Comparison of ENCODE assay signal across 37 cellular contexts in the genomic region with DNA sequence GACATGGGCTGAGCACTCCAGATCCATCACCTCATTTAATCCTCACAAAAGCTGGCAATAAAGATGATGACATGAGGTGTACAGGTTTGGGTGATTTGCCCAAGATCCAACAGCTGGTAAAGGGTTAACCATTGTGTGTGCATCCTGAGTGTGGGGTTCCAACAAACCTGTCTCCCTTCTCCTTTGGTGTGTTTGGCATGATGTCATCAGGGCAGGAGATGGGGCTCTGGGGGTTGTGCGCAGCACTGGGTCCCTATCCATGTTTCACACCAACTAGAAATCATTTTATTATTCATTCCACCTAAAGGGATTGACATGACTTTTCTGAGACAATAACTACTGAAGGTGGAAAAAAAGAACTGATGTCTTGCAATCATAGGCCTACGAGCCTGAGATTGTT.
"Had no signal": no experiment of that assay in that cellular context is flagged by ENCODE, and none has a peak within 500 bp of the region (broad histone marks: within the 10 kb centered on the region; RNA-seq: fewer than 3 reads in every experiment).

No MANE protein-coding gene starts in this region.

- H3K4me3 ChIP-seq: adrenal gland, body of pancreas, breast epithelium had no signal

- FAIRE-seq: astrocyte, TTC549 had no signal

- H3K36me3 ChIP-seq: adrenal gland, brain microvascular endothelial cell, breast epithelium had no signal

- H3K27me3 ChIP-seq: adrenal gland, body of pancreas, brain microvascular endothelial cell, breast epithelium had no signal

- H3K4me3 Mint-ChIP-seq: activated B cell treated with CpG ODN at 0.5 μM for 24 hours; activated CD4-positive, alpha-beta memory T cell treated with anti-CD3 and anti-CD28 coated beads for 36 hours; activated CD4-positive, alpha-beta T cell treated with anti-CD3 and anti-CD28 coated beads, Interleukin-2, amount 10 ng/mL, durations not matched to agents 24 days and 14 days; activated CD8-positive, alpha-beta T cell treated with anti-CD3 and anti-CD28 coated beads for 36 hours; activated naive CD4-positive, alpha-beta T cell treated with anti-CD3 and anti-CD28 coated beads for 36 hours; activated naive CD8-positive, alpha-beta T cell treated with anti-CD3 and anti-CD28 coated beads for 36 hours; activated T-cell treated with anti-CD3 and anti-CD28 coated beads, Interleukin-2, amount 50 U/mL, for 4 hours; activated T-cell treated with anti-CD3 and anti-CD28 coated beads, Interleukin-2, amount 50 U/mL, for 72 hours; activated T-helper 1 cell treated with anti-CD3 and anti-CD28 coated beads, Interleukin-12 subunit alpha, Interleukin-12 subunit beta, Interleukin-2, Interleukin-4 antibody, amounts not matched to agents 30 ng/mL and 10 ng/mL and 1 ng/mL, durations not matched to agents 14 hours and 24 hours and 36 hours; activated T-helper 17 cell treated with anti-CD3 and anti-CD28 coated beads, Interleukin-2, amount 50 U/mL, for 72 hours; T-helper 1 cell treated with Interleukin-12 subunit alpha and Interleukin-12 subunit beta and Interleukin-4 antibody, amounts not matched to agents 30 μg/mL and 1 μg/mL, for 36 hours; T-helper 2 cell treated with Interferon-gamma antibody and Interleukin-4, amounts not matched to agents 5 μg/mL and 100 μg/mL, for 36 hours had no signal

- DNase-seq: activated B cell treated with CpG ODN at 0.5 μM for 24 hours; activated CD4-positive, alpha-beta memory T cell treated with anti-CD3 and anti-CD28 coated beads for 36 hours; activated CD4-positive, alpha-beta T cell treated with anti-CD3 and anti-CD28 coated beads for 4 hours; activated CD4-positive, alpha-beta T cell treated with anti-CD3 and anti-CD28 coated beads, Interleukin-2, amount 10 ng/mL, durations not matched to agents 24 days and 14 days; activated CD4-positive, alpha-beta T cell treated with anti-CD3 and anti-CD28 coated beads, Interleukin-2, amount 50 U/mL, for 1 hour; activated CD4-positive, alpha-beta T cell treated with anti-CD3 and anti-CD28 coated beads, Interleukin-2, amount 50 U/mL, for 4 hours; activated CD4-positive, CD25-positive, alpha-beta regulatory T cell treated with anti-CD3 and anti-CD28 coated beads, Interleukin-2, amount 50 U/mL, for 72 hours; activated CD8-positive, alpha-beta memory T cell treated with anti-CD3 and anti-CD28 coated beads, Interleukin-2, amount 50 U/mL, for 4 hours; activated CD8-positive, alpha-beta T cell treated with anti-CD3 and anti-CD28 coated beads for 36 hours; activated effector memory CD4-positive, alpha-beta T cell treated with anti-CD3 and anti-CD28 coated beads, Interleukin-2, amount 50 U/mL, for 16 hours; activated gamma-delta T cell treated with Interleukin-2 at 50 U/mL for 16 hours; activated naive CD4-positive, alpha-beta T cell; activated naive CD4-positive, alpha-beta T cell treated with anti-CD3 and anti-CD28 coated beads for 36 hours; activated naive CD4-positive, alpha-beta T cell treated with anti-CD3 and anti-CD28 coated beads, Interleukin-2, amount 50 U/mL, for 16 hours; activated naive CD8-positive, alpha-beta T cell treated with anti-CD3 and anti-CD28 coated beads for 36 hours; activated T-cell treated with anti-CD3 and anti-CD28 coated beads for 4 hours; activated T-cell treated with anti-CD3 and anti-CD28 coated beads, Interleukin-2, amount 50 U/mL, for 1 hour; activated T-cell treated with anti-CD3 and anti-CD28 coated beads, Interleukin-2, amount 50 U/mL, for 4 hours; activated T-cell treated with anti-CD3 and anti-CD28 coated beads, Interleukin-2, amount 50 U/mL, for 72 hours; adrenal gland; amniotic stem cell; aorta; body of pancreas; brain microvascular endothelial cell; central memory CD4-positive, alpha-beta T cell; T-helper 1 cell; T-helper 2 cell; T-helper 9 cell had no signal

- H3K4me1 Mint-ChIP-seq: activated B cell treated with CpG ODN at 0.5 μM for 24 hours; activated CD4-positive, alpha-beta T cell treated with anti-CD3 and anti-CD28 coated beads, Interleukin-2, amount 10 ng/mL, durations not matched to agents 24 days and 14 days; activated T-helper 17 cell treated with anti-CD3 and anti-CD28 coated beads, Interleukin-2, amount 50 U/mL, for 72 hours had no signal

- ATAC-seq: activated CD8-positive, alpha-beta T cell treated with anti-CD3 and anti-CD28 coated beads for 36 hours; activated naive CD4-positive, alpha-beta T cell treated with anti-CD3 and anti-CD28 coated beads, Interleukin-2, amount 50 U/mL, for 72 hours; activated T-cell treated with anti-CD3 and anti-CD28 coated beads, Interleukin-2, amount 50 U/mL, for 4 hours; activated T-cell treated with anti-CD3 and anti-CD28 coated beads, Interleukin-2, amount 50 U/mL, for 72 hours; activated T-helper 17 cell treated with anti-CD3 and anti-CD28 coated beads, Interleukin-2, amount 50 U/mL, for 72 hours; body of pancreas had no signal

- H3K9me3 ChIP-seq: adrenal gland, body of pancreas, breast epithelium had no signal

- H3K4me1 ChIP-seq: adrenal gland, body of pancreas had no signal

- H3K27ac ChIP-seq: adrenal gland, body of pancreas, brain microvascular endothelial cell, breast epithelium, VCaP had no signal

- H3K27ac Mint-ChIP-seq: activated B cell treated with CpG ODN at 0.5 μM for 24 hours; activated CD4-positive, alpha-beta memory T cell treated with anti-CD3 and anti-CD28 coated beads for 36 hours; activated CD4-positive, alpha-beta T cell treated with anti-CD3 and anti-CD28 coated beads, Interleukin-2, amount 10 ng/mL, durations not matched to agents 24 days and 14 days; activated CD8-positive, alpha-beta T cell treated with anti-CD3 and anti-CD28 coated beads for 36 hours; activated naive CD4-positive, alpha-beta T cell treated with anti-CD3 and anti-CD28 coated beads for 36 hours; activated naive CD4-positive, alpha-beta T cell treated with anti-CD3 and anti-CD28 coated beads, Interleukin-2, amount 50 U/mL, for 72 hours; activated naive CD8-positive, alpha-beta T cell treated with anti-CD3 and anti-CD28 coated beads for 36 hours; activated T-cell treated with anti-CD3 and anti-CD28 coated beads, Interleukin-2, amount 50 U/mL, for 72 hours; activated T-helper 1 cell treated with anti-CD3 and anti-CD28 coated beads, Interleukin-12 subunit alpha, Interleukin-12 subunit beta, Interleukin-2, Interleukin-4 antibody, amounts not matched to agents 30 ng/mL and 10 ng/mL and 1 ng/mL, durations not matched to agents 14 hours and 24 hours and 36 hours; activated T-helper 17 cell treated with anti-CD3 and anti-CD28 coated beads, Interleukin-2, amount 50 U/mL, for 72 hours; T-helper 1 cell treated with Interleukin-12 subunit alpha and Interleukin-12 subunit beta and Interleukin-4 antibody, amounts not matched to agents 30 μg/mL and 1 μg/mL, for 36 hours; T-helper 2 cell treated with Interferon-gamma antibody and Interleukin-4, amounts not matched to agents 5 μg/mL and 100 μg/mL, for 36 hours had no signal

- H3K9me3 Mint-ChIP-seq: activated B cell treated with CpG ODN at 0.5 μM for 24 hours; activated CD4-positive, alpha-beta memory T cell treated with anti-CD3 and anti-CD28 coated beads for 36 hours; activated CD4-positive, alpha-beta T cell treated with anti-CD3 and anti-CD28 coated beads, Interleukin-2, amount 10 ng/mL, durations not matched to agents 24 days and 14 days; activated CD8-positive, alpha-beta T cell treated with anti-CD3 and anti-CD28 coated beads for 36 hours; activated naive CD8-positive, alpha-beta T cell treated with anti-CD3 and anti-CD28 coated beads for 36 hours; activated T-cell treated with anti-CD3 and anti-CD28 coated beads, Interleukin-2, amount 50 U/mL, for 4 hours; activated T-helper 1 cell treated with anti-CD3 and anti-CD28 coated beads, Interleukin-12 subunit alpha, Interleukin-12 subunit beta, Interleukin-2, Interleukin-4 antibody, amounts not matched to agents 30 ng/mL and 10 ng/mL and 1 ng/mL, durations not matched to agents 14 hours and 24 hours and 36 hours; T-helper 1 cell treated with Interleukin-12 subunit alpha and Interleukin-12 subunit beta and Interleukin-4 antibody, amounts not matched to agents 30 μg/mL and 1 μg/mL, for 36 hours; T-helper 2 cell treated with Interferon-gamma antibody and Interleukin-4, amounts not matched to agents 5 μg/mL and 100 μg/mL, for 36 hours had no signal

- H3K36me3 Mint-ChIP-seq: activated CD4-positive, alpha-beta memory T cell treated with anti-CD3 and anti-CD28 coated beads for 36 hours; activated naive CD4-positive, alpha-beta T cell treated with anti-CD3 and anti-CD28 coated beads, Interleukin-2, amount 50 U/mL, for 72 hours; activated naive CD8-positive, alpha-beta T cell treated with anti-CD3 and anti-CD28 coated beads for 36 hours had no signal
